8 cellular contexts compared by ENCODE assay signal in genomic region chr13:19957320-19958118, GRCh38. TPM values are rescaled to one million over a fixed set of nuclear protein-coding genes. Genes with fewer than 3 reads are reported as not detected.
DNase-seq lines count a peak whose midpoint lies in the region; ATAC-seq, FAIRE-seq and TF ChIP-seq lines count a peak whose summit lies in the region.

No MANE protein-coding gene starts in this region.

- H3K36me3 ChIP-seq in SJSA1 (peaks cover 16% of the 10 kb centered on the region), cardiac muscle cell (peaks cover 16% of the 10 kb centered on the region), pancreas (peaks cover 0 to 6% (median 0%) of the 10 kb centered on the region in 3 donors), thymus (ENCODE audit: control insufficient read depth, insufficient read depth) (no peaks in the 10 kb centered on the region)

- H3K9me3 Mint-ChIP-seq in activated naive CD8-positive, alpha-beta T cell treated with anti-CD3 and anti-CD28 coated beads for 36 hours, result no peaks in the 10 kb centered on the region

- H3K4me1 ChIP-seq in SJSA1 (replicated peaks), result peaks cover 16% of the 10 kb centered on the region
- H3K4me1 ChIP-seq in cardiac muscle cell (ENCODE audit: low read depth), result peaks cover 20% of the 10 kb centered on the region
- peaks cover 18 to 23% (median 23%) of the 10 kb centered on the region in 3 donors for H3K4me1 ChIP-seq in pancreas
- H3K4me1 ChIP-seq in thymus (ENCODE audit: control insufficient read depth, insufficient read depth, low read length), result peaks cover 4% of the 10 kb centered on the region

- peak overlapping the region; percentile 89 for H3K27ac Mint-ChIP-seq in activated naive CD8-positive, alpha-beta T cell treated with anti-CD3 and anti-CD28 coated beads for 36 hours

- no peak overlapping the region for H3K27ac ChIP-seq in SJSA1
- H3K27ac ChIP-seq in cardiac muscle cell, result peak overlapping the region; percentile 75
- peak overlapping the region; percentile 88 to 99 (median 97) for H3K27ac ChIP-seq in pancreas
- H3K27ac ChIP-seq in thymus (ENCODE audit: low read depth), result peak overlapping the region; percentile 99

- no peaks in the 10 kb centered on the region for H3K27me3 ChIP-seq in SJSA1 (replicated peaks)
- no peaks in the 10 kb centered on the region for H3K27me3 ChIP-seq in cardiac muscle cell
- H3K27me3 ChIP-seq in pancreas, result no peaks in the 10 kb centered on the region
- no peaks in the 10 kb centered on the region for H3K27me3 ChIP-seq in thymus (ENCODE audit: control insufficient read depth, insufficient read depth)

- 3 to 5% methylated on average over 50 to 62 of the region's 62 CpGs for WGBS in pancreas, 2 donors
- WGBS in thymus, result under 1% methylated on average over 62 of the region's 62 CpGs

- H3K27me3 Mint-ChIP-seq in activated naive CD8-positive, alpha-beta T cell treated with anti-CD3 and anti-CD28 coated beads for 36 hours, result no peaks in the 10 kb centered on the region

- peak; percentile 24 for DNase-seq in D341Med (ENCODE audit: low spot score)
- peak; percentile 64 for DNase-seq in LHCN-M2 (ENCODE audit: low read depth)
- no peak for DNase-seq in SJSA1 (ENCODE audit: low read depth in 1 of 2, low spot score in 2 of 2)
- DNase-seq in activated naive CD8-positive, alpha-beta T cell treated with anti-CD3 and anti-CD28 coated beads for 36 hours, result peak; percentile 85
- peak; percentile 49 to 92 for DNase-seq in cardiac muscle cell (ENCODE audit: low read depth in 1 of 2, low spot score in 1 of 2)
- peak; percentile 54 to 86 (median 74) for DNase-seq in pancreas

- peak overlapping the region; percentile 80 for H3K4me3 Mint-ChIP-seq in activated naive CD8-positive, alpha-beta T cell treated with anti-CD3 and anti-CD28 coated beads for 36 hours

- TF ChIP-seq CTCF in cardiac muscle cell (IDR thresholded peaks at IDR 0.05; ENCODE audit: low read depth, low read length), result peak; percentile 68
- TF ChIP-seq CTCF in pancreas (IDR thresholded peaks at IDR 0.05), result peak; percentile 53 to 69 (median 68)

- FAIRE-seq in pancreas (lab: Jason Lieb, UNC), result peak; percentile 90

- peaks cover 23% of the 10 kb centered on the region for H3K4me1 Mint-ChIP-seq in activated naive CD8-positive, alpha-beta T cell treated with anti-CD3 and anti-CD28 coated beads for 36 hours

- peak overlapping the region; percentile 83 for H3K4me3 ChIP-seq in SJSA1
- peak overlapping the region; percentile 44 for H3K4me3 ChIP-seq in cardiac muscle cell
- H3K4me3 ChIP-seq in pancreas, result peak overlapping the region; percentile 37 to 82 (median 70)
- peak overlapping the region; percentile 92 for H3K4me3 ChIP-seq in thymus (ENCODE audit: low read length)

- H3K36me3 Mint-ChIP-seq in activated naive CD8-positive, alpha-beta T cell treated with anti-CD3 and anti-CD28 coated beads for 36 hours, result peaks cover 10% of the 10 kb centered on the region

- peak; percentile 25 for ATAC-seq in GM21515 (IDR thresholded peaks at IDR 0.05; ENCODE audit: unreplicated experiment)
- ATAC-seq in pancreas, result peak; percentile 7 to 16 (median 12)

- no peaks in the 10 kb centered on the region for H3K9me3 ChIP-seq in SJSA1 (replicated peaks)
- H3K9me3 ChIP-seq in cardiac muscle cell (ENCODE audit: low read depth), result no peaks in the 10 kb centered on the region
- H3K9me3 ChIP-seq in pancreas, result no peaks in the 10 kb centered on the region
- H3K9me3 ChIP-seq in thymus (ENCODE audit: control insufficient read depth), result no peaks in the 10 kb centered on the region

- intact Hi-C loops in pancreas (cut with DNase I), result no loop called here

RNA-seq across cellular contexts. Expression of gene ZMYM2, which starts 1.0 kb away (rescaled TPM):
- total RNA-seq in LHCN-M2 (2014; rRNA removed) (38.1 and 39.1 TPM in 2 replicates), cardiac muscle cell (53.9 and 82.1 TPM in 2 replicates), pancreas (10 to 100 TPM; 25.0 to 42.6 (median 29.2) TPM)
- polyA plus RNA-seq in LHCN-M2 (2012), result 9.1 TPM
- total RNA-seq in SJSA1 (2014; rRNA removed; shearing (Covaris generic)), result 22.5 and 30.4 TPM in 2 replicates
- total RNA-seq in activated naive CD8-positive, alpha-beta T cell treated with anti-CD3 and anti-CD28 coated beads for 36 hours, result 10 to 100 TPM; 52.7 to 58.5 TPM
- polyA plus RNA-seq in cardiac muscle cell (42.5 and 59.4 TPM in 2 replicates), pancreas (10 to 100 TPM; 10.1 to 24.0 TPM), thymus (63.9 TPM)

Comparison
In these comparisons a context has a peak if more than half of its experiments do, and no peak if none do; other contexts are left out.
1. DNase-seq: peak in D341Med (single experiment), LHCN-M2 (single experiment), activated naive CD8-positive, alpha-beta T cell treated with anti-CD3 and anti-CD28 coated beads for 36 hours (single experiment), cardiac muscle cell (2 of 2) and pancreas (6 of 6); none in SJSA1 (0 of 2).
2. Peak in every context shown above with its lines, with median percentiles within 50 percentile points of each other: H3K4me3 ChIP-seq.